Comparison of ENCODE assay signal across 1 cellular context in the genomic region with DNA sequence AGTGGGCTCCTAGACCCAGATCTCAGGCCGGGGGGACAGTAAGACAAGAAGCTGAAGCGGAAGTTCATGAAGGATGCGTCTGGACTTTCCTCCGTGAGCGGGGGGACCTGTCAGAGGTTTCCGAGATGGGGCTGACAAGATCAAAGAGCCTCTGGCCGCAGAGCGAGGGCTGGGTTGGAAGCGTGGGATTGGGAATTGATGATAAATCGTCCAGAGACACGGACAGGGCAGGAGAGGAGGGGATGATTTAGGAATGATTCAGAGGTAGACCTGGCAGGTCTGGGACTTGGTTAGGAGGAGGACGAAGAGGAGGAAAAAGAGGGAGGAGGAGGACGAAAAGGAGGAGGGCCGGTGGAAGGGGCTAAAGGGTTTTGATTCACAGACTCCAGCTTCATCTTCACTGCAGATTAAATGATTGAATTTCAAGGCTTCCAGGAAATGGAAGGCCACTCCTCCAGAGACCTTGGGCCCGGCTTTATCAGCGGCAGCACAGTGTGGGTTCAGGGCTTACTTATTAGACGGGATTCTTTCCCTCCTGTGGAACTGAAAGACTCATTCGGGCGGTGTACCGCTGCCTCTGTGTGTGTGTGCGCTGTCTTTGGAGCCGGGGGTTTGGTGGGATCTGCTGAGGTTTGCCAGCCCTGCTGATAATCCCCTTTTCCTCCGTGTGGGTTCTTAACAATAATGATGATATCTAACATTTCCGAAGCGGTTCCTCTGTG.
TF ChIP-seq lines count a peak whose summit lies in the region.

No MANE protein-coding gene starts in this region.

TF ChIP-seq in A549, 52 proteins besides CTCF, POLR2A, EP300 and RAD21 (continued from another document):
- TF ChIP-seq, protein P1, sequence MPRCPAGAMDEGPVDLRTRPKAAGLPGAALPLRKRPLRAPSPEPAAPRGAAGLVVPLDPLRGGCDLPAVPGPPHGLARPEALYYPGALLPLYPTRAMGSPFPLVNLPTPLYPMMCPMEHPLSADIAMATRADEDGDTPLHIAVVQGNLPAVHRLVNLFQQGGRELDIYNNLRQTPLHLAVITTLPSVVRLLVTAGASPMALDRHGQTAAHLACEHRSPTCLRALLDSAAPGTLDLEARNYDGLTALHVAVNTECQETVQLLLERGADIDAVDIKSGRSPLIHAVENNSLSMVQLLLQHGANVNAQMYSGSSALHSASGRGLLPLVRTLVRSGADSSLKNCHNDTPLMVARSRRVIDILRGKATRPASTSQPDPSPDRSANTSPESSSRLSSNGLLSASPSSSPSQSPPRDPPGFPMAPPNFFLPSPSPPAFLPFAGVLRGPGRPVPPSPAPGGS (IDR thresholded peaks at IDR 0.05), result no peak
- no peak for TF ChIP-seq TFCP2L1 (CRISPR knock-in tag; IDR thresholded peaks at IDR 0.05)
- TF ChIP-seq TP53 (CRISPR knock-in tag; IDR thresholded peaks at IDR 0.05), result no peak
- no peak for TF ChIP-seq RCOR1 (IDR thresholded peaks at IDR 0.05; ENCODE audit: low read depth, low read length)
- TF ChIP-seq MAZ (IDR thresholded peaks at IDR 0.05; ENCODE audit: borderline replicate concordance, low read depth, low read length), result no peak
TF ChIP-seq in A549: peak in this region for 0.
